In the genomic region with DNA sequence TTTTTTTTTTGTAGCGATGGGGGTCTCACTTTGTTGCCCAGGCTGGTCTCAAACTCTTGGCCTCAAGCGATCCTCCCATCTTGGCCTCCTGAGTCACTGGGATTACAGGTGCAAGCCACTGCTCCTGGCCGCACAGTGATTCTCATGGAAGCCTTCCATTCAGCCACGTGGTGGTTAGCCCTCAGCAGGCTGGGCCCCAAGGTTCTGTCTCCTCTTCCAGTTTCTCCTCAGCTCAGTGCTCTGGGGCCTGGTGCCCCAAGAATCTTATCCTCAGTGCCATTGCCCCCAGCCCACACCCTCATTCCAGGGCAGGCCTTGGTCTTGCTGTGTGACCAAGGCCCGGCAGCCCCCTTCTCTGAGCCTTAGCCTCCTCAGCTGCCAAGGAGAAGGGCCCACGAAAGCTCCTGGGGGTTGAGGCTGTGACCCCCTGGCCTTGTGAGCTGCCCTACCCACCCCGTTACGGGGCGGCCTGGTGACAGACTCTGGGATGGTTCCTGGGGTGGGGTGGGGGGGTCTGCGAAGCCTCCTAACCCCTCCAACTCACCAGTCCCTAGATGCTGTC, we compare ENCODE assay signal across 2 cellular contexts.
TF ChIP-seq lines count a peak whose summit lies in the region.

No MANE protein-coding gene starts in this region.

TF ChIP-seq in K562, 482 proteins besides CTCF, POLR2A, EP300 and RAD21:
- no peak for TF ChIP-seq ZNF146 (CRISPR knock-in tag; IDR thresholded peaks at IDR 0.05; ENCODE audit: unreplicated experiment)
- no peak for TF ChIP-seq ZNF778 (CRISPR knock-in tag; IDR thresholded peaks at IDR 0.05)
- no peak for TF ChIP-seq HDGF (IDR thresholded peaks at IDR 0.05)
- TF ChIP-seq ZFP36 (IDR thresholded peaks at IDR 0.05; ENCODE audit: low read depth, low read length, partially characterized antibody) = peak; percentile 14
- no peak for TF ChIP-seq ZC3H4 (CRISPR knock-in tag; IDR thresholded peaks at IDR 0.05; ENCODE audit: borderline replicate concordance)
- TF ChIP-seq ARID2 (IDR thresholded peaks at IDR 0.05) = no peak
- TF ChIP-seq PURB (CRISPR knock-in tag; IDR thresholded peaks at IDR 0.05; ENCODE audit: low read depth) = no peak
- no peak for TF ChIP-seq NCOA1 (IDR thresholded peaks at IDR 0.05; ENCODE audit: low read depth)
- TF ChIP-seq THRAP3 (IDR thresholded peaks at IDR 0.05; ENCODE audit: borderline replicate concordance) = no peak

TF ChIP-seq in HEK293T, 16 proteins besides CTCF, POLR2A, EP300 and RAD21:
- TF ChIP-seq ZNF384 (IDR thresholded peaks at IDR 0.05) (no peak), FOXK2 (IDR thresholded peaks at IDR 0.05) (no peak), FOXA1 (IDR thresholded peaks at IDR 0.05) (no peak), FOXM1 (IDR thresholded peaks at IDR 0.05; ENCODE audit: borderline replicate concordance) (no peak), BHLHE40 (IDR thresholded peaks at IDR 0.05; ENCODE audit: borderline replicate concordance) (no peak), L3MBTL2 (conservative IDR thresholded peaks at IDR 0.05) (no peak), NFRKB (IDR thresholded peaks at IDR 0.05) (no peak)
TF ChIP-seq in HEK293T: peak in this region for 0.
